21 cellular contexts compared by ENCODE assay signal in genomic region chr18:48264508-48264907, GRCh38.
DNase-seq lines count a peak whose midpoint lies in the region; ATAC-seq and TF ChIP-seq lines count a peak whose summit lies in the region.
"Had no signal": no experiment of that assay in that cellular context is flagged by ENCODE, and none has a peak within 500 bp of the region (broad histone marks: within the 10 kb centered on the region; RNA-seq: fewer than 3 reads in every experiment).

No MANE protein-coding gene starts in this region.

- H3K27ac ChIP-seq in OCI-LY7 (ENCODE audit: low read depth, low read length, poor library complexity, severe bottlenecking): no peak overlapping the region
- H3K27ac ChIP-seq: heart right ventricle, right atrium auricular region, SJCRH30 had no signal

- no peaks in the 10 kb centered on the region for H3K9me3 ChIP-seq in OCI-LY7 (ENCODE audit: low read length)
- H3K9me3 ChIP-seq: heart right ventricle, right atrium auricular region, SJCRH30 had no signal

- TF ChIP-seq CTCF in OCI-LY7 (conservative IDR thresholded peaks at IDR 0.05; ENCODE audit: low read length) (no peak), CD14-positive monocyte (IDR thresholded peaks at IDR 0.05) (no peak)

- intact Hi-C loops in OCI-LY7 (cut with micrococcal nuclease; ENCODE audit: unreplicated experiment) (no loop called here), CD14-positive monocyte (cut with micrococcal nuclease) (no loop called here)

- no peak for ATAC-seq in activated CD8-positive, alpha-beta T cell treated with anti-CD3 and anti-CD28 coated beads, Interleukin-2, amount 10 ng/mL, durations not matched to agents 7 days and 5 days
- ATAC-seq: activated CD4-positive, CD25-positive, alpha-beta regulatory T cell treated with anti-CD3 and anti-CD28 coated beads, Interleukin-2, amount 50 U/mL, for 24 hours; heart right ventricle had no signal

- peaks cover 0 to 3% (median 0%) of the 10 kb centered on the region in 7 donors for H3K9me3 Mint-ChIP-seq in CD14-positive monocyte
- H3K9me3 Mint-ChIP-seq in activated CD8-positive, alpha-beta T cell treated with anti-CD3 and anti-CD28 coated beads, Interleukin-2, amount 10 ng/mL, durations not matched to agents 7 days and 5 days (ENCODE audit: insufficient read depth): no peaks in the 10 kb centered on the region
- H3K9me3 Mint-ChIP-seq: activated naive CD8-positive, alpha-beta T cell treated with anti-CD3 and anti-CD28 coated beads, Interleukin-2, amount 10 ng/mL, durations not matched to agents 7 days and 5 days; immature natural killer cell had no signal

- H3K4me1 ChIP-seq in OCI-LY7 (ENCODE audit: insufficient read depth, low read length, poor library complexity, severe bottlenecking): no peaks in the 10 kb centered on the region
- H3K4me1 ChIP-seq: right atrium auricular region, SJCRH30 had no signal

- CTCF ChIA-PET in OCI-LY7 (lab: Charles Lee; ENCODE audit: unreplicated experiment): no interaction called here
- CTCF ChIA-PET in activated CD8-positive, alpha-beta T cell treated with anti-CD3 and anti-CD28 coated beads, Interleukin-2, amount 10 ng/mL, durations not matched to agents 7 days and 5 days (lab: Charles Lee): no interaction called here

- BruUV-seq in OCI-LY7 (replicated peaks; lab: Mats Ljungman, UMichigan): no TSS peak

- no peak overlapping the region for H3K27ac Mint-ChIP-seq in CD14-positive monocyte
- H3K27ac Mint-ChIP-seq in activated CD8-positive, alpha-beta T cell treated with anti-CD3 and anti-CD28 coated beads, Interleukin-2, amount 10 ng/mL, durations not matched to agents 7 days and 5 days: no peak overlapping the region
- H3K27ac Mint-ChIP-seq: activated naive CD8-positive, alpha-beta T cell treated with anti-CD3 and anti-CD28 coated beads, Interleukin-2, amount 10 ng/mL, durations not matched to agents 7 days and 5 days; CD4-positive, alpha-beta T cell; immature natural killer cell; nephron progenitor cell had no signal

- no peak overlapping the region for H3K4me2 ChIP-seq in OCI-LY7 (ENCODE audit: low read length)

- no peaks in the 10 kb centered on the region for H3K9me2 ChIP-seq in OCI-LY7 (ENCODE audit: insufficient read depth, low read length)

- POLR2A ChIA-PET in OCI-LY7 (lab: Charles Lee): no interaction called here
- POLR2A ChIA-PET in activated CD8-positive, alpha-beta T cell treated with anti-CD3 and anti-CD28 coated beads, Interleukin-2, amount 10 ng/mL, durations not matched to agents 7 days and 5 days (lab: Charles Lee): no interaction called here

- H3K36me3 ChIP-seq in OCI-LY7 (ENCODE audit: insufficient read depth, low read length): no peaks in the 10 kb centered on the region
- H3K36me3 ChIP-seq: heart right ventricle, right atrium auricular region, SJCRH30 had no signal

- no peak overlapping the region for H3K4me3 ChIP-seq in OCI-LY7 (ENCODE audit: low read depth, low read length, poor library complexity, severe bottlenecking)
- H3K4me3 ChIP-seq: heart right ventricle, right atrium auricular region, SJCRH30 had no signal

- H3K36me3 Mint-ChIP-seq in CD14-positive monocyte: no peaks in the 10 kb centered on the region
- no peaks in the 10 kb centered on the region for H3K36me3 Mint-ChIP-seq in activated CD8-positive, alpha-beta T cell treated with anti-CD3 and anti-CD28 coated beads, Interleukin-2, amount 10 ng/mL, durations not matched to agents 7 days and 5 days (ENCODE audit: low read depth)
- H3K36me3 Mint-ChIP-seq: activated naive CD8-positive, alpha-beta T cell treated with anti-CD3 and anti-CD28 coated beads, Interleukin-2, amount 10 ng/mL, durations not matched to agents 7 days and 5 days; immature natural killer cell had no signal

- H3K4me1 Mint-ChIP-seq in CD14-positive monocyte: no peaks in the 10 kb centered on the region
- no peaks in the 10 kb centered on the region for H3K4me1 Mint-ChIP-seq in activated CD8-positive, alpha-beta T cell treated with anti-CD3 and anti-CD28 coated beads, Interleukin-2, amount 10 ng/mL, durations not matched to agents 7 days and 5 days (ENCODE audit: low read depth)
- H3K4me1 Mint-ChIP-seq: activated naive CD8-positive, alpha-beta T cell treated with anti-CD3 and anti-CD28 coated beads, Interleukin-2, amount 10 ng/mL, durations not matched to agents 7 days and 5 days; immature natural killer cell had no signal

- H4K20me1 ChIP-seq in OCI-LY7 (ENCODE audit: insufficient read depth, low read length): no peaks in the 10 kb centered on the region

- no peak overlapping the region for H3K4me3 Mint-ChIP-seq in CD14-positive monocyte
- no peak overlapping the region for H3K4me3 Mint-ChIP-seq in activated CD8-positive, alpha-beta T cell treated with anti-CD3 and anti-CD28 coated beads, Interleukin-2, amount 10 ng/mL, durations not matched to agents 7 days and 5 days
- H3K4me3 Mint-ChIP-seq: activated naive CD8-positive, alpha-beta T cell treated with anti-CD3 and anti-CD28 coated beads, Interleukin-2, amount 10 ng/mL, durations not matched to agents 7 days and 5 days; CD4-positive, alpha-beta T cell; immature natural killer cell; nephron progenitor cell had no signal

- H3K79me2 ChIP-seq in OCI-LY7 (ENCODE audit: insufficient read depth, low read depth, low read length): no peaks in the 10 kb centered on the region

- no peak overlapping the region for H2AFZ ChIP-seq in OCI-LY7 (ENCODE audit: low read length)

- DNase-seq in AG20443 (ENCODE audit: low spot score) (peak; percentile 21), HS-5 (ENCODE audit: low read depth) (peak; percentile 34), astrocyte of the hippocampus (ENCODE audit: low read depth, low spot score) (peak; percentile 7), kidney tubule cell (ENCODE audit: low spot score) (peak; percentile 58), OCI-LY7 (ENCODE audit: low spot score) (no peak), CD14-positive monocyte (ENCODE audit: low spot score) (no peak)
- DNase-seq in central memory CD4-positive, alpha-beta T cell: no peak
- DNase-seq in activated CD8-positive, alpha-beta T cell treated with anti-CD3 and anti-CD28 coated beads, Interleukin-2, amount 10 ng/mL, durations not matched to agents 7 days and 5 days: no peak
- DNase-seq: activated naive CD8-positive, alpha-beta T cell treated with anti-CD3 and anti-CD28 coated beads, Interleukin-2, amount 10 ng/mL, durations not matched to agents 7 days and 5 days; CD4-positive, alpha-beta T cell; GOT3; heart right ventricle; immature natural killer cell; NCI-H187; NCI-H526; nephron progenitor cell; OCI-M1; SJCRH30; stimulated activated naive CD4-positive, alpha-beta T cell treated with Interleukin-2 at 50 U/mL for 16 hours had no signal

- H3K27me3 Mint-ChIP-seq in CD14-positive monocyte (ENCODE audit: low read depth in 3 of 3): peaks cover 0 to 16% (median 7%) of the 10 kb centered on the region in 3 donors
- peaks cover 6% of the 10 kb centered on the region for H3K27me3 Mint-ChIP-seq in activated CD8-positive, alpha-beta T cell treated with anti-CD3 and anti-CD28 coated beads, Interleukin-2, amount 10 ng/mL, durations not matched to agents 7 days and 5 days (ENCODE audit: low read depth)

Comparison
In these comparisons a context has a peak if more than half of its experiments do, and no peak if none do; other contexts are left out.
1. DNase-seq: peak in AG20443 (single experiment), HS-5 (single experiment), astrocyte of the hippocampus (single experiment) and kidney tubule cell (single experiment); none in central memory CD4-positive, alpha-beta T cell (single experiment), OCI-LY7 (single experiment), CD14-positive monocyte (single experiment) and activated CD8-positive, alpha-beta T cell treated with anti-CD3 and anti-CD28 coated beads, Interleukin-2, amount 10 ng/mL, durations not matched to agents 7 days and 5 days (single experiment).